17 cellular contexts compared by ENCODE assay signal in genomic region chr6:121441477-121441876, GRCh38. TPM values are rescaled to one million over a fixed set of nuclear protein-coding genes. Genes with fewer than 3 reads are reported as not detected.
DNase-seq lines count a peak whose midpoint lies in the region; FAIRE-seq and TF ChIP-seq lines count a peak whose summit lies in the region.
"Had no signal": no experiment of that assay in that cellular context is flagged by ENCODE, and none has a peak within 500 bp of the region (broad histone marks: within the 10 kb centered on the region; RNA-seq: fewer than 3 reads in every experiment).

No MANE protein-coding gene starts in this region.

- H3K9me3 Mint-ChIP-seq in HFFc6 (no peaks in the 10 kb centered on the region), chondrocyte (ENCODE audit: low read depth) (no peaks in the 10 kb centered on the region)
- H3K9me3 Mint-ChIP-seq: activated naive CD4-positive, alpha-beta T cell treated with anti-CD3 and anti-CD28 coated beads, Interleukin-2, amount 50 U/mL, for 72 hours; CD4-positive, alpha-beta memory T cell; central memory CD8-positive, alpha-beta T cell had no signal

- TF ChIP-seq CTCF in HFFc6 (IDR thresholded peaks at IDR 0.05) = no peak
- TF ChIP-seq CTCF in chondrocyte (IDR thresholded peaks at IDR 0.05) = no peak
- TF ChIP-seq CTCF in keratinocyte (optimal IDR thresholded peaks at IDR 0.05 in 1 of 3, IDR thresholded peaks at IDR 0.05 in 1 of 3, conservative IDR thresholded peaks at IDR 0.05 in 1 of 3; ENCODE audit: extremely low read depth in 1 of 3, insufficient read depth in 2 of 3, low read length in 3 of 3) = no peak
- no peak for TF ChIP-seq CTCF in tibial artery (IDR thresholded peaks at IDR 0.05)

- H2AFZ ChIP-seq in keratinocyte (ENCODE audit: control insufficient read depth, low read length) = no peak overlapping the region

- H3K4me3 Mint-ChIP-seq in HFFc6 (peak overlapping the region; percentile 79), chondrocyte (ENCODE audit: unreplicated experiment) (peak overlapping the region; percentile 63)
- H3K4me3 Mint-ChIP-seq: activated CD4-positive, alpha-beta T cell treated with anti-CD3 and anti-CD28 coated beads for 36 hours; CD4-positive, alpha-beta memory T cell; central memory CD8-positive, alpha-beta T cell; immature natural killer cell had no signal

- no peaks in the 10 kb centered on the region for H3K27me3 ChIP-seq in keratinocyte (ENCODE audit: control insufficient read depth, extremely low read depth, insufficient read depth, low read length)
- H3K27me3 ChIP-seq in tibial artery = no peaks in the 10 kb centered on the region

- dilution Hi-C loops in keratinocyte (cut with MboI; ENCODE audit: extremely low pct_ligation_motif_present, low sequenced_read_pairs) = no loop called here

- H3K27me3 Mint-ChIP-seq in HFFc6 (ENCODE audit: insufficient read depth) = peaks cover 2% of the 10 kb centered on the region; the same call in 1 of the 2 replicates
- H3K27me3 Mint-ChIP-seq in chondrocyte (ENCODE audit: low read depth) = no peaks in the 10 kb centered on the region

- H3K4me3 ChIP-seq in keratinocyte (ENCODE audit: control insufficient read depth in 2 of 3, extremely low read depth in 1 of 3, insufficient read depth in 2 of 3, low read depth in 1 of 3, low read length in 3 of 3) (no peak overlapping the region), tibial artery (peak overlapping the region; percentile 0 to 6)

- peak; percentile 58 for FAIRE-seq in keratinocyte (lab: Jason Lieb, UNC)

- peaks cover 78% of the 10 kb centered on the region for H3K79me2 ChIP-seq in keratinocyte (ENCODE audit: control insufficient read depth, insufficient read depth, low read length)

- peaks cover 67% of the 10 kb centered on the region for H3K4me1 Mint-ChIP-seq in HFFc6 (ENCODE audit: low read depth)
- H3K4me1 Mint-ChIP-seq in chondrocyte (ENCODE audit: low read depth) = peaks cover 73% of the 10 kb centered on the region

- H3K27ac Mint-ChIP-seq in HFFc6 (peak overlapping the region; percentile 61), chondrocyte (ENCODE audit: unreplicated experiment) (peak overlapping the region; percentile 58)
- H3K27ac Mint-ChIP-seq: activated CD4-positive, alpha-beta T cell treated with anti-CD3 and anti-CD28 coated beads for 36 hours; activated naive CD4-positive, alpha-beta T cell treated with anti-CD3 and anti-CD28 coated beads, Interleukin-2, amount 50 U/mL, for 72 hours; CD4-positive, alpha-beta memory T cell; immature natural killer cell had no signal

- H3K4me1 ChIP-seq in keratinocyte (ENCODE audit: control insufficient read depth, extremely low read depth, insufficient read depth, low read length) (peaks cover 47% of the 10 kb centered on the region), tibial artery (peaks cover 0 to 64% (median 12%) of the 10 kb centered on the region in 4 donors)

- no peaks in the 10 kb centered on the region for H3K9me1 ChIP-seq in keratinocyte (ENCODE audit: control insufficient read depth, extremely low read depth, insufficient read depth, low read length)

- H3K9me3 ChIP-seq in keratinocyte (ENCODE audit: control insufficient read depth, low read depth, low read length) = no peaks in the 10 kb centered on the region
- no peaks in the 10 kb centered on the region for H3K9me3 ChIP-seq in tibial artery

- no peaks in the 10 kb centered on the region for H4K20me1 ChIP-seq in keratinocyte (ENCODE audit: control insufficient read depth, extremely low read depth, insufficient read depth, low read length)

- no peak overlapping the region for H3K27ac ChIP-seq in keratinocyte (ENCODE audit: control insufficient read depth, insufficient read depth, low read length)
- peak overlapping the region; percentile 42 to 97 for H3K27ac ChIP-seq in tibial artery
- H3K27ac ChIP-seq: RWPE1 had no signal

- H3K36me3 Mint-ChIP-seq in HFFc6 (ENCODE audit: low read depth) = peaks cover 12% of the 10 kb centered on the region
- H3K36me3 Mint-ChIP-seq in chondrocyte (ENCODE audit: low read depth) = peaks cover 15% of the 10 kb centered on the region
- H3K36me3 Mint-ChIP-seq: CD4-positive, alpha-beta memory T cell; immature natural killer cell had no signal

- peak overlapping the region; percentile 67 for H3K4me2 ChIP-seq in keratinocyte (ENCODE audit: control insufficient read depth, extremely low read depth, insufficient read depth, low read depth, low read length)

- DNase-seq in HFFc6 = no peak
- DNase-seq in chondrocyte (ENCODE audit: low spot score) = no peak
- DNase-seq in keratinocyte (ENCODE audit: low read depth, low spot score) = no peak
- no peak for DNase-seq in tibial artery
- DNase-seq in T-helper 9 cell = no peak
- no peak for DNase-seq in HuH-7 (ENCODE audit: low spot score)
- DNase-seq in NCI-H345 (lab: John Stamatoyannopoulos, UW) = no peak
- DNase-seq: activated CD4-positive, alpha-beta T cell treated with anti-CD3 and anti-CD28 coated beads for 36 hours; CD4-positive, alpha-beta memory T cell; immature natural killer cell; NCI-H2029 treated with DMSO at 0.1 percent for 48 hours; NCI-H82; stimulated activated CD4-positive, alpha-beta T cell treated with anti-CD3 and anti-CD28 coated beads, Interleukin-15, amount 100 ng/mL, for 24 hours; substantia nigra had no signal

- intact Hi-C loops in tibial artery (cut with DNase I; ENCODE audit: low total_unique reads) = no loop called here

- H3K36me3 ChIP-seq in keratinocyte (ENCODE audit: control insufficient read depth in 2 of 2, extremely low read depth in 1 of 2, insufficient read depth in 2 of 2, low read length in 2 of 2) (peaks cover 5 to 9% of the 10 kb centered on the region in 2 experiments), tibial artery (peaks cover 0 to 1% (median 0%) of the 10 kb centered on the region in 3 donors)

- H3K9ac ChIP-seq in keratinocyte (ENCODE audit: control insufficient read depth, extremely low read depth, insufficient read depth, low read length) = no peak overlapping the region

RNA-seq across cellular contexts. Expression of gene GJA1, which starts 6.0 kb away (rescaled TPM):
- 10 to 100 TPM; 80.6 to 96.4 (median 87.7) TPM for total RNA-seq in HFFc6 (2021; fragmentation: NEBNext Ultra II Directional; extraction: Animal tissue kit (Norgen Biotek cat#: 25700))
- 194 to 296 TPM (median 295 TPM) in 3 replicates for total RNA-seq in chondrocyte
- polyA plus RNA-seq in keratinocyte = 114 to 199 TPM (median 164 TPM) in 3 replicates
- polyA plus RNA-seq in keratinocyte (2011; ENCODE audit: low read depth) = 132 TPM
- 32.4 and 55.3 TPM in 2 replicates for polyA plus RNA-seq in keratinocyte (2011; cell fraction: cytosol; rRNA removed)
- 228 and 282 TPM in 2 replicates for polyA plus RNA-seq in keratinocyte (2011; cell fraction: nucleus; rRNA removed)
- polyA plus RNA-seq in keratinocyte (2012; ENCODE audit: low replicate concordance) = 94.0 and 190 TPM in 2 replicates
- polyA minus RNA-seq in keratinocyte = 79.3 to 246 TPM (median 164 TPM) in 3 replicates
- 50.5 TPM for polyA minus RNA-seq in keratinocyte (2011; cell fraction: cytosol; rRNA and poly(A)+ RNA removed)
- polyA minus RNA-seq in keratinocyte (2011; cell fraction: nucleus; rRNA and poly(A)+ RNA removed) = 204 and 344 TPM in 2 replicates
- total RNA-seq: CD4-positive, alpha-beta memory T cell had no signal
- polyA plus RNA-seq: CD4-positive, alpha-beta memory T cell; immature natural killer cell had no signal

Comparison
In these comparisons a context has a peak if more than half of its experiments do, and no peak if none do; other contexts are left out.
1. H3K4me3 ChIP-seq: peak in tibial artery (2 of 2); none in keratinocyte (0 of 3).